In genomic region chr12:47078086-47078395, GRCh38 we compare ENCODE assay signal across 9 cellular contexts. TPM values are rescaled to one million over a fixed set of nuclear protein-coding genes. Genes with fewer than 3 reads are reported as not detected.
DNase-seq lines count a peak whose midpoint lies in the region; ATAC-seq, FAIRE-seq and TF ChIP-seq lines count a peak whose summit lies in the region.
"Had no signal": no experiment of that assay in that cellular context is flagged by ENCODE, and none has a peak within 500 bp of the region (broad histone marks: within the 10 kb centered on the region; RNA-seq: fewer than 3 reads in every experiment).

No MANE protein-coding gene starts in this region.

- in situ Hi-C loops in brain microvascular endothelial cell (cut with HindIII; ENCODE audit: low pct_ligation_motif_present, low sequenced_read_pairs) = no loop called here

- WGBS in A549 (ENCODE audit: missing lambda C conversion rate) = 2% methylated on average over 8 of the region's 8 CpGs

- ATAC-seq in A549 = no peak
- ATAC-seq in naive thymus-derived CD4-positive, alpha-beta T cell = no peak

- no peak for FAIRE-seq in A549 (lab: Jason Lieb, UNC)

- H3K27ac ChIP-seq in A549 (peak overlapping the region; percentile 97 to 100), brain microvascular endothelial cell (no peak overlapping the region)
- peak overlapping the region; percentile 42 for H3K27ac ChIP-seq in naive thymus-derived CD4-positive, alpha-beta T cell (ENCODE audit: low read depth, low read length)

- peaks cover 30% of the 10 kb centered on the region for H3K36me3 Mint-ChIP-seq in HFFc6 (ENCODE audit: low read depth)
- H3K36me3 Mint-ChIP-seq in naive thymus-derived CD4-positive, alpha-beta T cell = peaks cover 0 to 13% (median 4%) of the 10 kb centered on the region in 5 donors

- TF ChIP-seq CTCF in A549 (IDR thresholded peaks at IDR 0.05) (no peak), HFFc6 (IDR thresholded peaks at IDR 0.05) (no peak), brain microvascular endothelial cell (IDR thresholded peaks at IDR 0.05; ENCODE audit: low read depth, low read length, missing control alignments) (no peak), BE2C (IDR thresholded peaks at IDR 0.05; ENCODE audit: low read depth, low read length) (no peak)

- H3K4me1 ChIP-seq in A549 (peaks cover 42% of the 10 kb centered on the region), BE2C (no peaks in the 10 kb centered on the region)
- H3K4me1 ChIP-seq in naive thymus-derived CD4-positive, alpha-beta T cell (ENCODE audit: control insufficient read depth in 2 of 2, insufficient read depth in 2 of 2, low read length in 2 of 2) = peaks cover 25 to 32% of the 10 kb centered on the region in 2 donors

- no peaks in the 10 kb centered on the region for H3K27me3 Mint-ChIP-seq in HFFc6 (ENCODE audit: insufficient read depth)
- H3K27me3 Mint-ChIP-seq in naive thymus-derived CD4-positive, alpha-beta T cell = no peaks in the 10 kb centered on the region

- H3K4me3 ChIP-seq in A549 (peak overlapping the region; percentile 74), brain microvascular endothelial cell (ENCODE audit: low read depth, low read length) (peak overlapping the region; percentile 78), BE2C (ENCODE audit: low read depth, low read length) (no peak overlapping the region)
- peak overlapping the region; percentile 63 for H3K4me3 ChIP-seq in naive thymus-derived CD4-positive, alpha-beta T cell (ENCODE audit: low read length)

- POLR2A ChIA-PET in A549 (lab: Yijun Ruan, JAX) = interaction anchor here (0.9 to 11.0 kb wide), 9 partner anchors 10 to 300 kb away, joined by 3 to 156 read pairs (median 18); no protein-coding TSS in a partner anchor
- POLR2A ChIA-PET in naive thymus-derived CD4-positive, alpha-beta T cell (lab: Charles Lee) = interaction anchor here (0.7 to 5.9 kb wide), 12 partner anchors 8 to 243 kb away, joined by 3 to 58 read pairs (median 16); no protein-coding TSS in a partner anchor

- intact Hi-C loops in naive thymus-derived CD4-positive, alpha-beta T cell (cut with micrococcal nuclease) = loop anchor here in 1 of 2 donors (2.0 kb wide), 2 partner anchors 45 to 67 kb away; no protein-coding TSS in a partner anchor

- H3K9me3 ChIP-seq in A549 = no peaks in the 10 kb centered on the region
- no peaks in the 10 kb centered on the region for H3K9me3 ChIP-seq in naive thymus-derived CD4-positive, alpha-beta T cell (ENCODE audit: control insufficient read depth in 2 of 3, low read length in 3 of 3)
- no peaks in the 10 kb centered on the region for H3K9me3 ChIP-seq in BE2C

- no peak for TF ChIP-seq RAD21 in A549 (conservative IDR thresholded peaks at IDR 0.05 in 1 of 2, IDR thresholded peaks at IDR 0.05 in 1 of 2)

- H3K36me3 ChIP-seq in brain microvascular endothelial cell (replicated peaks) (peaks cover 4% of the 10 kb centered on the region), BE2C (no peaks in the 10 kb centered on the region)
- H3K36me3 ChIP-seq in naive thymus-derived CD4-positive, alpha-beta T cell (ENCODE audit: control insufficient read depth in 2 of 3, insufficient read depth in 3 of 3, low read length in 3 of 3) = peaks cover 0 to 7% (median 0%) of the 10 kb centered on the region in 3 experiments

- no peak for DNase-seq in A549 (ENCODE audit: low read depth in 1 of 2, low spot score in 1 of 2)
- no peak for DNase-seq in HFFc6
- DNase-seq in brain microvascular endothelial cell = no peak
- no peak for DNase-seq in naive thymus-derived CD4-positive, alpha-beta T cell
- no peak for DNase-seq in KG1 (lab: John Stamatoyannopoulos, UW)
- no peak for DNase-seq in NCI-H2029 treated with DMSO at 0.1 percent for 48 hours (lab: John Stamatoyannopoulos, UW)
- no peak for DNase-seq in BE2C
- DNase-seq in effector CD8-positive, alpha-beta T cell (lab: John Stamatoyannopoulos, UW) = no peak
- DNase-seq: activated CD4-positive, alpha-beta T cell treated with anti-CD3 and anti-CD28 coated beads for 1 hour had no signal

- peaks cover 61% of the 10 kb centered on the region for H3K4me1 Mint-ChIP-seq in HFFc6 (ENCODE audit: low read depth)
- H3K4me1 Mint-ChIP-seq in naive thymus-derived CD4-positive, alpha-beta T cell = peaks cover 32 to 69% (median 60%) of the 10 kb centered on the region in 7 donors

- TF ChIP-seq EP300 in A549 (IDR thresholded peaks at IDR 0.05) = no peak

- H3K27ac Mint-ChIP-seq in HFFc6 = no peak overlapping the region
- H3K27ac Mint-ChIP-seq in naive thymus-derived CD4-positive, alpha-beta T cell = peak overlapping the region; percentile 11 to 98 (median 75)

- CTCF ChIA-PET in A549 (lab: Yijun Ruan, JAX) = interaction anchor here (0.8 to 3.9 kb wide), 10 partner anchors 11 to 608 kb away, joined by 3 to 25 read pairs (median 4); no protein-coding TSS in a partner anchor
- CTCF ChIA-PET in naive thymus-derived CD4-positive, alpha-beta T cell (lab: Charles Lee) = interaction anchor here (1.0 to 3.3 kb wide), 5 partner anchors 114 to 326 kb away, joined by 3 to 12 read pairs (median 5); no protein-coding TSS in a partner anchor

- H3K4me3 Mint-ChIP-seq in HFFc6 = peak overlapping the region; percentile 99
- H3K4me3 Mint-ChIP-seq in naive thymus-derived CD4-positive, alpha-beta T cell = peak overlapping the region; percentile 70 to 99 (median 94)

- TF ChIP-seq POLR2A in A549 (IDR thresholded peaks at IDR 0.05; ENCODE audit: low read length) = no peak

- H3K4me2 ChIP-seq in A549 = peak overlapping the region; percentile 89

- no peaks in the 10 kb centered on the region for H3K9me3 Mint-ChIP-seq in HFFc6
- H3K9me3 Mint-ChIP-seq in naive thymus-derived CD4-positive, alpha-beta T cell = peaks cover 0 to 3% (median 0%) of the 10 kb centered on the region in 11 donors

- no peaks in the 10 kb centered on the region for H3K27me3 ChIP-seq in brain microvascular endothelial cell (replicated peaks)
- H3K27me3 ChIP-seq in naive thymus-derived CD4-positive, alpha-beta T cell (ENCODE audit: control insufficient read depth in 2 of 2, insufficient read depth in 2 of 2, low read length in 2 of 2) = no peaks in the 10 kb centered on the region
- H3K27me3 ChIP-seq in BE2C = peaks cover 58% of the 10 kb centered on the region

TF ChIP-seq in A549, 52 proteins besides CTCF, POLR2A, EP300 and RAD21:
- TF ChIP-seq JUN (IDR thresholded peaks at IDR 0.05) = peak in 1 of 2 experiments; percentile 13; a peak in 2 of 5 replicates
- TF ChIP-seq MAZ (IDR thresholded peaks at IDR 0.05; ENCODE audit: borderline replicate concordance, low read depth, low read length) = no peak
- peak; percentile 25; the same call in 1 of the 2 replicates for TF ChIP-seq GATA3 (IDR thresholded peaks at IDR 0.05; ENCODE audit: borderline replicate concordance)
- TF ChIP-seq RARB (CRISPR knock-in tag; IDR thresholded peaks at IDR 0.05) = no peak
- TF ChIP-seq POLR2AphosphoS2 (conservative IDR thresholded peaks at IDR 0.05; ENCODE audit: low read length) = 0 out of 2 replicates have a peak, but pooled peaks have one; percentile 50
TF ChIP-seq in A549: peak in this region for 3.

RNA-seq across cellular contexts. Expression of gene PCED1B, which starts 1.4 kb away (rescaled TPM):
- polyA plus RNA-seq in A549 (2011; rRNA removed) (74.6 and 92.2 TPM in 2 replicates), A549 (2017; fragmentation: RNase III; extraction: RNeasy Plus Mini Kit Qiagen cat#74134 plus additional on column Dnase treatment) (92.7 to 122 TPM (median 108 TPM) in 3 replicates)
- 104 and 133 TPM in 2 replicates for polyA plus RNA-seq in A549 (2012; cell fraction: cytosol; rRNA removed)
- polyA plus RNA-seq in A549 (2012; cell fraction: nucleus; rRNA removed) = 247 TPM in 2 replicates
- polyA minus RNA-seq in A549 (2011; rRNA and poly(A)+ RNA removed) = 75.0 and 84.8 TPM in 2 replicates
- total RNA-seq in HFFc6 (2021; fragmentation: NEBNext Ultra II Directional; extraction: Animal tissue kit (Norgen Biotek cat#: 25700)) = 1 to 10 TPM; 3.3 to 5.4 (median 4.9) TPM
- 10 to 100 TPM; 41.4 to 98.3 (median 70.0) TPM for total RNA-seq in naive thymus-derived CD4-positive, alpha-beta T cell
- polyA plus RNA-seq in naive thymus-derived CD4-positive, alpha-beta T cell = 100 to 1,000 TPM; 137 to 147 TPM
- not detected for polyA plus RNA-seq in BE2C (2012; ENCODE audit: insufficient read depth, insufficient read length, low read depth)

RNA-seq across cellular contexts. Expression of gene AMIGO2, which starts 1.7 kb away (rescaled TPM):
- polyA plus RNA-seq in A549 (2011; rRNA removed) (636 and 690 TPM in 2 replicates), A549 (2017; fragmentation: RNase III; extraction: RNeasy Plus Mini Kit Qiagen cat#74134 plus additional on column Dnase treatment) (196 to 288 TPM (median 273 TPM) in 3 replicates)
- polyA plus RNA-seq in A549 (2012; cell fraction: cytosol; rRNA removed) = 131 and 181 TPM in 2 replicates
- polyA plus RNA-seq in A549 (2012; cell fraction: nucleus; rRNA removed) = 104 and 164 TPM in 2 replicates
- 293 and 311 TPM in 2 replicates for polyA minus RNA-seq in A549 (2011; rRNA and poly(A)+ RNA removed)
- total RNA-seq in HFFc6 (2021; fragmentation: NEBNext Ultra II Directional; extraction: Animal tissue kit (Norgen Biotek cat#: 25700)) = 10 to 100 TPM; 46.6 to 82.4 (median 60.7) TPM
- total RNA-seq in naive thymus-derived CD4-positive, alpha-beta T cell = 10 to 100 TPM in 4 of 5 experiments, 1 to 10 TPM in 1; 6.8 to 13.5 (median 12.8) TPM
- 10 to 100 TPM; 27.0 to 30.4 TPM for polyA plus RNA-seq in naive thymus-derived CD4-positive, alpha-beta T cell
- polyA plus RNA-seq in BE2C (2012; ENCODE audit: insufficient read depth, insufficient read length, low read depth) = not detected

Comparison
In these comparisons a context has a peak if more than half of its experiments do, and no peak if none do; other contexts are left out.
1. RNA of gene PCED1B, which starts 1.4 kb away (total RNA-seq): 41.4 to 98.3 TPM in naive thymus-derived CD4-positive, alpha-beta T cell; 3.3 to 5.4 TPM in HFFc6; every median in the first group is over 4 times any median in the second.